Comparison of ENCODE assay signal across 12 cellular contexts in the genomic region with DNA sequence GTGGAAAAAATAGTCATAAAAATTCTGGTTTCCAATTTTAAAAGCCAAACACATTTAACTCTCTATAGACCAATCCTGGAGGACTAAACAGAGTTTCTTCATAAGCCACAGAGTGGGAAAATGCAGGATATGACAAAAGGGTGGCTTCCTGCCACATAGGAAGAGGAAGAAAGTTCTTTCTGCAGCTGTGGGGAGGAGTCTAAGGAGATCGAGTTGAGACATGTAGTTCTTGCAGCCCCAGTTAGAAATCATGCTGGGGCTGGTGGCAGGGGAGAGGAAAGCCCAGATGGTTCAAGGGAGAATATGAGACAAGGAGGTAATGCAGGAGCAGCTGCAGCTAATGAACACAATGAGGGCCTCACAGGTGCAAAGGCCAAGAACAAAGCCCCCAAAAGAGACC.
DNase-seq lines count a peak whose midpoint lies in the region; ATAC-seq and TF ChIP-seq lines count a peak whose summit lies in the region.
"Had no signal": no experiment of that assay in that cellular context is flagged by ENCODE, and none has a peak within 500 bp of the region (broad histone marks: within the 10 kb centered on the region; RNA-seq: fewer than 3 reads in every experiment).

No MANE protein-coding gene starts in this region.

- DNase-seq in DMS 273 (lab: John Stamatoyannopoulos, UW; ENCODE audit: unreplicated experiment) (peak; percentile 44), KG1 (lab: John Stamatoyannopoulos, UW) (peak; percentile 64), myocyte (ENCODE audit: low read depth) (peak; percentile 37), pons (ENCODE audit: low spot score) (no peak), NCI-H2029 (lab: John Stamatoyannopoulos, UW) (no peak)
- DNase-seq in activated CD8-positive, alpha-beta T cell treated with anti-CD3 and anti-CD28 coated beads for 36 hours, result no peak
- DNase-seq: foreskin melanocyte; NCI-H510A treated with DMSO at 0.1 percent for 48 hours; stimulated activated naive B cell treated with anti-CD40 and anti-IgM and Interleukin-4, amounts not matched to agents 10 μg/mL and 1 μg/mL and 100 μg/mL, for 72 hours had no signal

- peak overlapping the region; percentile 10 for H3K4me3 Mint-ChIP-seq in activated CD8-positive, alpha-beta T cell treated with anti-CD3 and anti-CD28 coated beads for 36 hours
- H3K4me3 Mint-ChIP-seq: stimulated activated naive B cell treated with anti-CD40 and anti-IgM and Interleukin-4, amounts not matched to agents 10 μg/mL and 1 μg/mL and 100 μg/mL, for 72 hours had no signal

- peaks cover 13% of the 10 kb centered on the region for H3K4me1 Mint-ChIP-seq in activated CD8-positive, alpha-beta T cell treated with anti-CD3 and anti-CD28 coated beads for 36 hours (ENCODE audit: low read depth)

- peak; percentile 42 for ATAC-seq in activated CD8-positive, alpha-beta T cell treated with anti-CD3 and anti-CD28 coated beads for 36 hours
- ATAC-seq in HG03342 (IDR thresholded peaks at IDR 0.05; ENCODE audit: unreplicated experiment), result no peak
- no peak for ATAC-seq in HG02852 (IDR thresholded peaks at IDR 0.05; ENCODE audit: unreplicated experiment)
- ATAC-seq: stimulated activated naive B cell treated with anti-CD40 and anti-IgM and Interleukin-4, amounts not matched to agents 10 μg/mL and 1 μg/mL and 100 μg/mL, for 72 hours had no signal

- H3K27ac Mint-ChIP-seq in activated CD8-positive, alpha-beta T cell treated with anti-CD3 and anti-CD28 coated beads for 36 hours, result peak overlapping the region; percentile 39
- H3K27ac Mint-ChIP-seq: progenitor cell of endocrine pancreas; stimulated activated naive B cell treated with anti-CD40 and anti-IgM and Interleukin-4, amounts not matched to agents 10 μg/mL and 1 μg/mL and 100 μg/mL, for 72 hours had no signal

- no peaks in the 10 kb centered on the region for H3K36me3 Mint-ChIP-seq in activated CD8-positive, alpha-beta T cell treated with anti-CD3 and anti-CD28 coated beads for 36 hours (ENCODE audit: low read depth)
- H3K36me3 Mint-ChIP-seq: stimulated activated naive B cell treated with anti-CD40 and anti-IgM and Interleukin-4, amounts not matched to agents 10 μg/mL and 1 μg/mL and 100 μg/mL, for 72 hours had no signal

- H3K27me3 Mint-ChIP-seq in activated CD8-positive, alpha-beta T cell treated with anti-CD3 and anti-CD28 coated beads for 36 hours, result peaks cover 2% of the 10 kb centered on the region

- TF ChIP-seq CTCF in activated CD8-positive, alpha-beta T cell treated with anti-CD3 and anti-CD28 coated beads for 36 hours (IDR thresholded peaks at IDR 0.05), result no peak

- POLR2A ChIA-PET in activated CD8-positive, alpha-beta T cell treated with anti-CD3 and anti-CD28 coated beads for 36 hours (lab: Charles Lee), result interaction anchor here (0.8 kb wide), 1 partner anchor 15 kb away, joined by 3 read pairs; no protein-coding TSS in a partner anchor

- H3K9me3 Mint-ChIP-seq in activated CD8-positive, alpha-beta T cell treated with anti-CD3 and anti-CD28 coated beads for 36 hours, result no peaks in the 10 kb centered on the region

- intact Hi-C loops in activated CD8-positive, alpha-beta T cell treated with anti-CD3 and anti-CD28 coated beads for 36 hours (cut with micrococcal nuclease), result no loop called here

- CTCF ChIA-PET in activated CD8-positive, alpha-beta T cell treated with anti-CD3 and anti-CD28 coated beads for 36 hours (lab: Charles Lee), result interaction anchor here (0.9 to 1.1 kb wide), 2 partner anchors 10 to 35 kb away, joined by 3 read pairs; no protein-coding TSS in a partner anchor

Comparison
In these comparisons a context has a peak if more than half of its experiments do, and no peak if none do; other contexts are left out.
1. DNase-seq: peak in DMS 273 (single experiment), KG1 (single experiment) and myocyte (single experiment); none in activated CD8-positive, alpha-beta T cell treated with anti-CD3 and anti-CD28 coated beads for 36 hours (single experiment), pons (single experiment) and NCI-H2029 (single experiment).